In genomic region chr1:76075188-76075489, GRCh38 we compare ENCODE assay signal across 8 cellular contexts. TPM values are rescaled to one million over a fixed set of nuclear protein-coding genes. Genes with fewer than 3 reads are reported as not detected.
DNase-seq lines count a peak whose midpoint lies in the region; ATAC-seq and TF ChIP-seq lines count a peak whose summit lies in the region.

No MANE protein-coding gene starts in this region.

- DNase-seq in Calu3, result no peak
- DNase-seq in WTC11 (ENCODE audit: low spot score), result no peak
- DNase-seq in fibroblast of the aortic adventitia (ENCODE audit: low read depth), result no peak
- DNase-seq in SKM-1 treated with dmso at 0.1 percent for 144 hours (lab: John Stamatoyannopoulos, UW; ENCODE audit: unreplicated experiment), result no peak
- no peak for DNase-seq in OCI-M1 (lab: John Stamatoyannopoulos, UW)
- DNase-seq in cerebellar nuclear complex (lab: John Stamatoyannopoulos, UW), result no peak
- no peak for DNase-seq in HCEC 1CT

- H3K4me1 ChIP-seq in rectal smooth muscle tissue (ENCODE audit: control insufficient read depth, insufficient read depth, low read length), result peaks cover 6% of the 10 kb centered on the region

- H3K36me3 ChIP-seq in rectal smooth muscle tissue (ENCODE audit: control insufficient read depth, insufficient read depth, low read length), result no peaks in the 10 kb centered on the region

- no TSS peak for BruUV-seq in Calu3 (replicated peaks; lab: Mats Ljungman, UMichigan)

- H3K9ac ChIP-seq in rectal smooth muscle tissue (ENCODE audit: low read length), result no peak overlapping the region

- TF ChIP-seq CTCF in Calu3 (IDR thresholded peaks at IDR 0.05; ENCODE audit: unreplicated experiment), result no peak
- no peak for TF ChIP-seq CTCF in WTC11 (IDR thresholded peaks at IDR 0.05)
- TF ChIP-seq CTCF in fibroblast of the aortic adventitia (IDR thresholded peaks at IDR 0.05; ENCODE audit: insufficient read depth, low read length), result no peak

- H3K9me3 Mint-ChIP-seq in Calu3 (ENCODE audit: low read depth, unreplicated experiment) (no peaks in the 10 kb centered on the region), WTC11 (no peaks in the 10 kb centered on the region)

- POLR2A ChIA-PET in WTC11 (lab: Charles Lee), result no interaction called here

- no peak overlapping the region for H3K27ac ChIP-seq in rectal smooth muscle tissue (ENCODE audit: low read depth, low read length)

- H3K4me3 Mint-ChIP-seq in Calu3 (ENCODE audit: low read depth, unreplicated experiment) (peak overlapping the region; percentile 73), WTC11 (peak overlapping the region; percentile 86)

- H3K27ac Mint-ChIP-seq in Calu3 (ENCODE audit: unreplicated experiment) (no peak overlapping the region), WTC11 (no peak overlapping the region)

- H3K27me3 Mint-ChIP-seq in Calu3 (ENCODE audit: unreplicated experiment) (no peaks in the 10 kb centered on the region), WTC11 (ENCODE audit: low read depth) (peaks cover 25% of the 10 kb centered on the region)

- CTCF ChIA-PET in Calu3 (lab: Charles Lee), result no interaction called here
- CTCF ChIA-PET in WTC11 (lab: Charles Lee), result no interaction called here

- H3K4me1 Mint-ChIP-seq in Calu3 (ENCODE audit: low read depth, unreplicated experiment) (peaks cover 26% of the 10 kb centered on the region), WTC11 (peaks cover 32% of the 10 kb centered on the region)

- no peak for ATAC-seq in WTC11

- H3K36me3 Mint-ChIP-seq in Calu3 (ENCODE audit: insufficient read depth, unreplicated experiment) (peaks cover 16% of the 10 kb centered on the region), WTC11 (no peaks in the 10 kb centered on the region)

- no peaks in the 10 kb centered on the region for H3K27me3 ChIP-seq in rectal smooth muscle tissue (ENCODE audit: control insufficient read depth, insufficient read depth, low read length)

- H3K4me3 ChIP-seq in fibroblast of the aortic adventitia (ENCODE audit: low read depth, low read length), result peak overlapping the region; percentile 70
- H3K4me3 ChIP-seq in rectal smooth muscle tissue (ENCODE audit: low read length), result peak overlapping the region; percentile 93

- intact Hi-C loops in Calu3 (cut with micrococcal nuclease; ENCODE audit: unreplicated experiment), result no loop called here

TF ChIP-seq in WTC11, 78 proteins besides CTCF, POLR2A, EP300 and RAD21 (continues in another document):
- no peak for TF ChIP-seq CREB1 (CRISPR knock-in tag; IDR thresholded peaks at IDR 0.05)
- TF ChIP-seq RORB (CRISPR knock-in tag; IDR thresholded peaks at IDR 0.05), result no peak
- TF ChIP-seq FOXP4 (CRISPR knock-in tag; IDR thresholded peaks at IDR 0.05), result no peak
- no peak for TF ChIP-seq ZNF317 (CRISPR knock-in tag; IDR thresholded peaks at IDR 0.05; ENCODE audit: borderline replicate concordance, low read depth)
- TF ChIP-seq ZNF671 (CRISPR knock-in tag; IDR thresholded peaks at IDR 0.05), result no peak
- no peak for TF ChIP-seq KAT7 (CRISPR knock-in tag; IDR thresholded peaks at IDR 0.05; ENCODE audit: borderline replicate concordance)
- no peak for TF ChIP-seq ZBTB21 (CRISPR knock-in tag; IDR thresholded peaks at IDR 0.05; ENCODE audit: borderline replicate concordance)
- no peak for TF ChIP-seq JAZF1 (CRISPR knock-in tag; IDR thresholded peaks at IDR 0.05)
- TF ChIP-seq ZNF425 (CRISPR knock-in tag; conservative IDR thresholded peaks at IDR 0.05), result no peak
- TF ChIP-seq FOXP1 (CRISPR knock-in tag; IDR thresholded peaks at IDR 0.05; ENCODE audit: borderline replicate concordance), result no peak
- no peak for TF ChIP-seq ZNF532 (CRISPR knock-in tag; IDR thresholded peaks at IDR 0.05; ENCODE audit: borderline replicate concordance)
- TF ChIP-seq ZMAT4 (CRISPR knock-in tag; IDR thresholded peaks at IDR 0.05), result no peak
- TF ChIP-seq USF2 (CRISPR knock-in tag; IDR thresholded peaks at IDR 0.05), result no peak
- no peak for TF ChIP-seq ELF4 (CRISPR knock-in tag; IDR thresholded peaks at IDR 0.05; ENCODE audit: low read depth)
- TF ChIP-seq IRF2 (CRISPR knock-in tag; IDR thresholded peaks at IDR 0.05; ENCODE audit: borderline replicate concordance, low read depth), result no peak

RNA-seq across cellular contexts. Expression of gene ST6GALNAC3, which starts 0.6 kb away (rescaled TPM):
- total RNA-seq in Calu3 (2022) (0.87 and 0.93 TPM in 2 replicates), WTC11 (2021) (11.9 to 14.1 TPM (median 12.7 TPM) in 3 replicates), fibroblast of the aortic adventitia (ENCODE audit: low replicate concordance) (0.74 and 3.1 TPM in 2 replicates)
